ENCODE assay signal across 8 cellular contexts in the genomic region with DNA sequence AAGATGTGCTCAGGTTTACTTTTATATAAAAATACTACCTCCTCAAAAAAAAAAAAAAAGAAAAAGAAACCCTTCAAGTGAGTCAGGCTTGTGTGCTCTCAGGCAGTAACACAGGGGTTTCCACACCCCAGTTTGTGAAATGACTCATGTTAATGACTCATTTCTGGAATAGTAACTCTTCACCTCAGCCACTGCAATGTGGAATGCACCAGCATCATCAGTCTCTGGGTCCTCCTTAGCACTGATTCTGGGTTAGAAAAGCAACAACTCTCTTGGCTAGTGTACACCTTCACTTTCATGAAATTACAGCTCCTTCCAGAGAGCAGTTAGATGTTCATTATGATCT.
DNase-seq lines count a peak whose midpoint lies in the region; ATAC-seq and TF ChIP-seq lines count a peak whose summit lies in the region.

No MANE protein-coding gene starts in this region.

- peaks cover 0 to 5% (median 0%) of the 10 kb centered on the region in 4 donors for H3K4me1 Mint-ChIP-seq in CD4-positive, alpha-beta memory T cell

- ATAC-seq in GM21390 (IDR thresholded peaks at IDR 0.05; ENCODE audit: unreplicated experiment) (peak; percentile 81), HG03520 (IDR thresholded peaks at IDR 0.05; ENCODE audit: unreplicated experiment) (peak; percentile 84)

- H3K27ac ChIP-seq in CD4-positive, alpha-beta memory T cell (ENCODE audit: low read depth, low read length), result no peak overlapping the region

- CTCF ChIA-PET in CD4-positive, alpha-beta memory T cell (lab: Charles Lee; ENCODE audit: partially characterized antibody), result no interaction called here

- intact Hi-C loops in CD4-positive, alpha-beta memory T cell (cut with micrococcal nuclease), result no loop called here

- H3K36me3 Mint-ChIP-seq in CD4-positive, alpha-beta memory T cell, result no peaks in the 10 kb centered on the region

- no peak for TF ChIP-seq CTCF in astrocyte of the cerebellum (IDR thresholded peaks at IDR 0.05; ENCODE audit: low read depth, low read length, missing control alignments)

- POLR2A ChIA-PET in CD4-positive, alpha-beta memory T cell (lab: Charles Lee; ENCODE audit: partially characterized antibody), result no interaction called here

- no peak overlapping the region for H3K4me3 Mint-ChIP-seq in CD4-positive, alpha-beta memory T cell

- in situ Hi-C loops in astrocyte of the cerebellum (cut with HindIII; ENCODE audit: low sequenced_read_pairs), result no loop called here

- DNase-seq in GM04504 (ENCODE audit: low read depth) (peak; percentile 92), astrocyte of the cerebellum (ENCODE audit: low read depth) (peak; percentile 88), NCI-H128 (lab: John Stamatoyannopoulos, UW; ENCODE audit: unreplicated experiment) (no peak), NCI-H2196 (lab: John Stamatoyannopoulos, UW; ENCODE audit: unreplicated experiment) (no peak)
- DNase-seq in stimulated activated CD4-positive, alpha-beta T cell treated with anti-CD3 and anti-CD28 coated beads, Interleukin-4, amount 100 ng/mL, for 1 hour, result peak; percentile 6
- DNase-seq in CD4-positive, alpha-beta memory T cell, result no peak

- H3K27me3 ChIP-seq in CD4-positive, alpha-beta memory T cell (ENCODE audit: insufficient read depth, low read length), result no peaks in the 10 kb centered on the region

- peaks cover 3 to 27% (median 13%) of the 10 kb centered on the region in 8 donors for H3K9me3 Mint-ChIP-seq in CD4-positive, alpha-beta memory T cell

- no peak overlapping the region for H3K27ac Mint-ChIP-seq in CD4-positive, alpha-beta memory T cell

- H3K4me1 ChIP-seq in CD4-positive, alpha-beta memory T cell (ENCODE audit: insufficient read depth, low read length), result no peaks in the 10 kb centered on the region

- H3K27me3 Mint-ChIP-seq in CD4-positive, alpha-beta memory T cell, result peaks cover 0 to 2% of the 10 kb centered on the region in 2 donors

- H3K9me3 ChIP-seq in CD4-positive, alpha-beta memory T cell (ENCODE audit: control insufficient read depth in 1 of 2, low read length in 2 of 2), result no peaks in the 10 kb centered on the region

- H3K36me3 ChIP-seq in CD4-positive, alpha-beta memory T cell (ENCODE audit: insufficient read depth, low read length), result no peaks in the 10 kb centered on the region

- no peak overlapping the region for H3K4me3 ChIP-seq in astrocyte of the cerebellum (ENCODE audit: low read depth, low read length)
- H3K4me3 ChIP-seq in CD4-positive, alpha-beta memory T cell (ENCODE audit: low read length in 2 of 2), result no peak overlapping the region

Comparison
In these comparisons a context has a peak if more than half of its experiments do, and no peak if none do; other contexts are left out.
1. DNase-seq: peak in GM04504 (single experiment), astrocyte of the cerebellum (single experiment) and stimulated activated CD4-positive, alpha-beta T cell treated with anti-CD3 and anti-CD28 coated beads, Interleukin-4, amount 100 ng/mL, for 1 hour (single experiment); none in CD4-positive, alpha-beta memory T cell (0 of 5), NCI-H128 (single experiment) and NCI-H2196 (single experiment).